In the genomic region with DNA sequence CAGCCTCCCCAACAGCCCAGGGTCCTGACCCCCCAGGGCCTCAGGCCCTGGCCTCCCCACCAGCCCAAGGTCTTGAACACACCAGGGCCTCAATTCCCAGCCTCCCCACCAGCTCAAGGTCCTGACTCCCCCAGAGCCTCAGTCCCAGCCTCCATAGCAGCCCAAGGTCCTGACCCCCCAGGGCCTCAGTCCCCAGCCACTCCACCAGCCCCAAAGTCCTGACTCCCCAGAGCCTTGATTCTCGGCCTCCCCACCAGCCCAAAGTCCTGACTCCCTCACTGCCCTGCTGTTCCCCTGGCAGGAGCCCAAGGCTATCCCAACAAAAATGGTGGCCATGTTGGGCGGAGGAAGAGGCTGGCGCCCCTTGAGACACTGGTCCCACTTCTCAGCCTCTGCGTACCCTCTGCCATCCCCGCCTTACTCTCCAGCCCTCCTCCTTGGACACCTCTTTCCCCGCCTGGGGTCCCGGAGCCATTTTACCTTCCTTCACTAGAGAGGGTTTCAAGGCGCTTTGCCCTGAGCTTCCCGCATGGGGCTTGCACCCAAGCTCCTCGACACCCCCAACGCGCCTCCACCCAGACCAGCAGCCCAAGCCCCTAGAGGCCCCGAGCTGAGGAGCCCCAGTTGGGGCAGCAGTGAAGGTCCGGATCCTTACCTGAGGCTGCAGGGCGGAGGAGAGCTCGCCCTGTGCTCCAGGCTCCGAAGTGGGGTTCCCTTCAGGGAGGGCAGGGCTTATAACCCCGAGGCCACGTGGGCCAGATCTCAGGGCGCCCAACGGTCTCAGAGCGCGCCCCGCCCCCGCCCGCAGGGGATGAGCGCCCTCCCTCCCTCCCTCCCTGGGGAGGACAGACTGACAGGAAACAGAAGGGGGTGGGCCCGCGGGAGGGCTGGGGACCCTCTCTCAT, we compare ENCODE assay signal across 1 cellular context.
TF ChIP-seq lines count a peak whose summit lies in the region.

No MANE protein-coding gene starts in this region.

TF ChIP-seq in K562, 482 proteins besides CTCF, POLR2A, EP300 and RAD21 (continued from another document and continues in another):
- TF ChIP-seq CEBPG (CRISPR knock-in tag; IDR thresholded peaks at IDR 0.05) (no peak; the same call in 1 of the 2 replicates), CEBPG (tag; conservative IDR thresholded peaks at IDR 0.05 in 1 of 2, IDR thresholded peaks at IDR 0.05 in 1 of 2) (no peak), CAMTA2 (CRISPR knock-in tag; conservative IDR thresholded peaks at IDR 0.05) (no peak), CREBBP (IDR thresholded peaks at IDR 0.05; ENCODE audit: low read depth, low read length) (no peak), SMAD1 (IDR thresholded peaks at IDR 0.05; ENCODE audit: low read depth, low read length, partially characterized antibody) (peak; percentile 98), POLR2AphosphoS2 (IDR thresholded peaks at IDR 0.05; ENCODE audit: low read length) (peak; percentile 96), ZEB2 (IDR thresholded peaks at IDR 0.05) (no peak), ETV6 (IDR thresholded peaks at IDR 0.05; ENCODE audit: borderline replicate concordance in 1 of 2, low read depth in 2 of 2, low read length in 1 of 2) (peak; percentile 23 to 75; a peak in 2 of 4 replicates), ETV6 (CRISPR knock-in tag; IDR thresholded peaks at IDR 0.05; ENCODE audit: borderline replicate concordance) (0 out of 2 replicates have a peak, but pooled peaks have one; percentile 41), THRAP3 (IDR thresholded peaks at IDR 0.05; ENCODE audit: borderline replicate concordance) (peak; percentile 97), KDM1A (IDR thresholded peaks at IDR 0.05) (no peak), HNRNPLL (IDR thresholded peaks at IDR 0.05; ENCODE audit: low read depth, low read length, poor library complexity, severe bottlenecking) (peak; percentile 72), HIVEP1 (CRISPR knock-in tag; IDR thresholded peaks at IDR 0.05) (0 out of 2 replicates have a peak, but pooled peaks have one; percentile 6), ZNF184 (CRISPR knock-in tag; IDR thresholded peaks at IDR 0.05) (no peak), PURB (CRISPR knock-in tag; IDR thresholded peaks at IDR 0.05; ENCODE audit: low read depth) (no peak), ZNF583 (CRISPR knock-in tag; IDR thresholded peaks at IDR 0.05) (no peak), ZNF644 (tag; IDR thresholded peaks at IDR 0.05; ENCODE audit: low read depth) (no peak), GATA2 (CRISPR knock-in tag; IDR thresholded peaks at IDR 0.05) (no peak), ZNF121 (CRISPR knock-in tag; conservative IDR thresholded peaks at IDR 0.05) (no peak), MED1 (CRISPR knock-in tag; IDR thresholded peaks at IDR 0.05; ENCODE audit: borderline replicate concordance) (no peak), KAT8 (IDR thresholded peaks at IDR 0.05; ENCODE audit: low read depth) (no peak), BDP1 (IDR thresholded peaks at IDR 0.05; ENCODE audit: insufficient read depth, insufficient read length) (no peak), SMARCB1 (IDR thresholded peaks at IDR 0.05; ENCODE audit: insufficient read length, low read depth) (no peak), ZFP30 (CRISPR knock-in tag; IDR thresholded peaks at IDR 0.05; ENCODE audit: borderline replicate concordance) (no peak), SP2 (IDR thresholded peaks at IDR 0.05; ENCODE audit: extremely low read depth, low read depth, low read length, poor library complexity, severe bottlenecking) (no peak), BCL6 (CRISPR knock-in tag; IDR thresholded peaks at IDR 0.05) (no peak), BRD4 (IDR thresholded peaks at IDR 0.05) (peak; percentile 47), RAD51 (IDR thresholded peaks at IDR 0.05; ENCODE audit: borderline replicate concordance, low read depth) (peak; percentile 89), ASH1L (IDR thresholded peaks at IDR 0.05; ENCODE audit: borderline replicate concordance, low read depth, partially characterized antibody) (no peak)
- TF ChIP-seq, protein P1, sequence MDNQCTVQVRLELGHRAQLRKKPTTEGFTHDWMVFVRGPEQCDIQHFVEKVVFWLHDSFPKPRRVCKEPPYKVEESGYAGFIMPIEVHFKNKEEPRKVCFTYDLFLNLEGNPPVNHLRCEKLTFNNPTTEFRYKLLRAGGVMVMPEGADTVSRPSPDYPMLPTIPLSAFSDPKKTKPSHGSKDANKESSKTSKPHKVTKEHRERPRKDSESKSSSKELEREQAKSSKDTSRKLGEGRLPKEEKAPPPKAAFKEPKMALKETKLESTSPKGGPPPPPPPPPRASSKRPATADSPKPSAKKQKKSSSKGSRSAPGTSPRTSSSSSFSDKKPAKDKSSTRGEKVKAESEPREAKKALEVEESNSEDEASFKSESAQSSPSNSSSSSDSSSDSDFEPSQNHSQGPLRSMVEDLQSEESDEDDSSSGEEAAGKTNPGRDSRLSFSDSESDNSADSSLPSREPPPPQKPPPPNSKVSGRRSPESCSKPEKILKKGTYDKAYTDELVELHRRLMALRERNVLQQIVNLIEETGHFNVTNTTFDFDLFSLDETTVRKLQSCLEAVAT (IDR thresholded peaks at IDR 0.05), result peak; percentile 96 to 97
- TF ChIP-seq, protein P2, sequence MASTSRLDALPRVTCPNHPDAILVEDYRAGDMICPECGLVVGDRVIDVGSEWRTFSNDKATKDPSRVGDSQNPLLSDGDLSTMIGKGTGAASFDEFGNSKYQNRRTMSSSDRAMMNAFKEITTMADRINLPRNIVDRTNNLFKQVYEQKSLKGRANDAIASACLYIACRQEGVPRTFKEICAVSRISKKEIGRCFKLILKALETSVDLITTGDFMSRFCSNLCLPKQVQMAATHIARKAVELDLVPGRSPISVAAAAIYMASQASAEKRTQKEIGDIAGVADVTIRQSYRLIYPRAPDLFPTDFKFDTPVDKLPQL (IDR thresholded peaks at IDR 0.05; ENCODE audit: extremely low read depth, insufficient read length), result peak; percentile 95
- TF ChIP-seq, protein P3, sequence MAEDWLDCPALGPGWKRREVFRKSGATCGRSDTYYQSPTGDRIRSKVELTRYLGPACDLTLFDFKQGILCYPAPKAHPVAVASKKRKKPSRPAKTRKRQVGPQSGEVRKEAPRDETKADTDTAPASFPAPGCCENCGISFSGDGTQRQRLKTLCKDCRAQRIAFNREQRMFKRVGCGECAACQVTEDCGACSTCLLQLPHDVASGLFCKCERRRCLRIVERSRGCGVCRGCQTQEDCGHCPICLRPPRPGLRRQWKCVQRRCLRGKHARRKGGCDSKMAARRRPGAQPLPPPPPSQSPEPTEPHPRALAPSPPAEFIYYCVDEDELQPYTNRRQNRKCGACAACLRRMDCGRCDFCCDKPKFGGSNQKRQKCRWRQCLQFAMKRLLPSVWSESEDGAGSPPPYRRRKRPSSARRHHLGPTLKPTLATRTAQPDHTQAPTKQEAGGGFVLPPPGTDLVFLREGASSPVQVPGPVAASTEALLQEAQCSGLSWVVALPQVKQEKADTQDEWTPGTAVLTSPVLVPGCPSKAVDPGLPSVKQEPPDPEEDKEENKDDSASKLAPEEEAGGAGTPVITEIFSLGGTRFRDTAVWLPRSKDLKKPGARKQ (CRISPR knock-in tag; IDR thresholded peaks at IDR 0.05), result no peak
- TF ChIP-seq, protein P4, sequence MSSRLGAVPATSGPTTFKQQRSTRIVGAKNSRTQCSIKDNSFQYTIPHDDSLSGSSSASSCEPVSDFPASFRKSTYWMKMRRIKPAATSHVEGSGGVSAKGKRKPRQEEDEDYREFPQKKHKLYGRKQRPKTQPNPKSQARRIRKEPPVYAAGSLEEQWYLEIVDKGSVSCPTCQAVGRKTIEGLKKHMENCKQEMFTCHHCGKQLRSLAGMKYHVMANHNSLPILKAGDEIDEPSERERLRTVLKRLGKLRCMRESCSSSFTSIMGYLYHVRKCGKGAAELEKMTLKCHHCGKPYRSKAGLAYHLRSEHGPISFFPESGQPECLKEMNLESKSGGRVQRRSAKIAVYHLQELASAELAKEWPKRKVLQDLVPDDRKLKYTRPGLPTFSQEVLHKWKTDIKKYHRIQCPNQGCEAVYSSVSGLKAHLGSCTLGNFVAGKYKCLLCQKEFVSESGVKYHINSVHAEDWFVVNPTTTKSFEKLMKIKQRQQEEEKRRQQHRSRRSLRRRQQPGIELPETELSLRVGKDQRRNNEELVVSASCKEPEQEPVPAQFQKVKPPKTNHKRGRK (tag; IDR thresholded peaks at IDR 0.05), result no peak
- TF ChIP-seq, protein P5, sequence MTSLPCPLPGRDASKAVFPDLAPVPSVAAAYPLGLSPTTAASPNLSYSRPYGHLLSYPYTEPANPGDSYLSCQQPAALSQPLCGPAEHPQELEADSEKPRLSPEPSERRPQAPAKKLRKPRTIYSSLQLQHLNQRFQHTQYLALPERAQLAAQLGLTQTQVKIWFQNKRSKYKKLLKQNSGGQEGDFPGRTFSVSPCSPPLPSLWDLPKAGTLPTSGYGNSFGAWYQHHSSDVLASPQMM (CRISPR knock-in tag; IDR thresholded peaks at IDR 0.05), result 0 out of 2 replicates have a peak, but pooled peaks have one; percentile 43
- TF ChIP-seq, protein P6, sequence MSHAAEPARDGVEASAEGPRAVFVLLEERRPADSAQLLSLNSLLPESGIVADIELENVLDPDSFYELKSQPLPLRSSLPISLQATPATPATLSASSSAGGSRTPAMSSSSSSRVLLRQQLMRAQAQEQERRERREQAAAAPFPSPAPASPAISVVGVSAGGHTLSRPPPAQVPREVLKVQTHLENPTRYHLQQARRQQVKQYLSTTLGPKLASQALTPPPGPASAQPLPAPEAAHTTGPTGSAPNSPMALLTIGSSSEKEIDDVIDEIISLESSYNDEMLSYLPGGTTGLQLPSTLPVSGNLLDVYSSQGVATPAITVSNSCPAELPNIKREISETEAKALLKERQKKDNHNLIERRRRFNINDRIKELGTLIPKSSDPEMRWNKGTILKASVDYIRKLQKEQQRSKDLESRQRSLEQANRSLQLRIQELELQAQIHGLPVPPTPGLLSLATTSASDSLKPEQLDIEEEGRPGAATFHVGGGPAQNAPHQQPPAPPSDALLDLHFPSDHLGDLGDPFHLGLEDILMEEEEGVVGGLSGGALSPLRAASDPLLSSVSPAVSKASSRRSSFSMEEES (CRISPR knock-in tag; IDR thresholded peaks at IDR 0.05), result no peak; the same call in 1 of the 2 replicates
- TF ChIP-seq, protein P7, sequence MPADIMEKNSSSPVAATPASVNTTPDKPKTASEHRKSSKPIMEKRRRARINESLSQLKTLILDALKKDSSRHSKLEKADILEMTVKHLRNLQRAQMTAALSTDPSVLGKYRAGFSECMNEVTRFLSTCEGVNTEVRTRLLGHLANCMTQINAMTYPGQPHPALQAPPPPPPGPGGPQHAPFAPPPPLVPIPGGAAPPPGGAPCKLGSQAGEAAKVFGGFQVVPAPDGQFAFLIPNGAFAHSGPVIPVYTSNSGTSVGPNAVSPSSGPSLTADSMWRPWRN (IDR thresholded peaks at IDR 0.05; ENCODE audit: low read depth), result no peak
- TF ChIP-seq, protein P8, sequence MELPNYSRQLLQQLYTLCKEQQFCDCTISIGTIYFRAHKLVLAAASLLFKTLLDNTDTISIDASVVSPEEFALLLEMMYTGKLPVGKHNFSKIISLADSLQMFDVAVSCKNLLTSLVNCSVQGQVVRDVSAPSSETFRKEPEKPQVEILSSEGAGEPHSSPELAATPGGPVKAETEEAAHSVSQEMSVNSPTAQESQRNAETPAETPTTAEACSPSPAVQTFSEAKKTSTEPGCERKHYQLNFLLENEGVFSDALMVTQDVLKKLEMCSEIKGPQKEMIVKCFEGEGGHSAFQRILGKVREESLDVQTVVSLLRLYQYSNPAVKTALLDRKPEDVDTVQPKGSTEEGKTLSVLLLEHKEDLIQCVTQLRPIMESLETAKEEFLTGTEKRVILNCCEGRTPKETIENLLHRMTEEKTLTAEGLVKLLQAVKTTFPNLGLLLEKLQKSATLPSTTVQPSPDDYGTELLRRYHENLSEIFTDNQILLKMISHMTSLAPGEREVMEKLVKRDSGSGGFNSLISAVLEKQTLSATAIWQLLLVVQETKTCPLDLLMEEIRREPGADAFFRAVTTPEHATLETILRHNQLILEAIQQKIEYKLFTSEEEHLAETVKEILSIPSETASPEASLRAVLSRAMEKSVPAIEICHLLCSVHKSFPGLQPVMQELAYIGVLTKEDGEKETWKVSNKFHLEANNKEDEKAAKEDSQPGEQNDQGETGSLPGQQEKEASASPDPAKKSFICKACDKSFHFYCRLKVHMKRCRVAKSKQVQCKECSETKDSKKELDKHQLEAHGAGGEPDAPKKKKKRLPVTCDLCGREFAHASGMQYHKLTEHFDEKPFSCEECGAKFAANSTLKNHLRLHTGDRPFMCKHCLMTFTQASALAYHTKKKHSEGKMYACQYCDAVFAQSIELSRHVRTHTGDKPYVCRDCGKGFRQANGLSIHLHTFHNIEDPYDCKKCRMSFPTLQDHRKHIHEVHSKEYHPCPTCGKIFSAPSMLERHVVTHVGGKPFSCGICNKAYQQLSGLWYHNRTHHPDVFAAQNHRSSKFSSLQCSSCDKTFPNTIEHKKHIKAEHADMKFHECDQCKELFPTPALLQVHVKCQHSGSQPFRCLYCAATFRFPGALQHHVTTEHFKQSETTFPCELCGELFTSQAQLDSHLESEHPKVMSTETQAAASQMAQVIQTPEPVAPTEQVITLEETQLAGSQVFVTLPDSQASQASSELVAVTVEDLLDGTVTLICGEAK (IDR thresholded peaks at IDR 0.05), result no peak
- TF ChIP-seq, protein P8 (CRISPR knock-in tag; IDR thresholded peaks at IDR 0.05), result no peak; the same call in 1 of the 2 replicates
- TF ChIP-seq, protein P9, sequence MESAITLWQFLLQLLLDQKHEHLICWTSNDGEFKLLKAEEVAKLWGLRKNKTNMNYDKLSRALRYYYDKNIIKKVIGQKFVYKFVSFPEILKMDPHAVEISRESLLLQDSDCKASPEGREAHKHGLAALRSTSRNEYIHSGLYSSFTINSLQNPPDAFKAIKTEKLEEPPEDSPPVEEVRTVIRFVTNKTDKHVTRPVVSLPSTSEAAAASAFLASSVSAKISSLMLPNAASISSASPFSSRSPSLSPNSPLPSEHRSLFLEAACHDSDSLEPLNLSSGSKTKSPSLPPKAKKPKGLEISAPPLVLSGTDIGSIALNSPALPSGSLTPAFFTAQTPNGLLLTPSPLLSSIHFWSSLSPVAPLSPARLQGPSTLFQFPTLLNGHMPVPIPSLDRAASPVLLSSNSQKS (CRISPR knock-in tag; IDR thresholded peaks at IDR 0.05), result peak; percentile 72; the same call in 1 of the 2 replicates
